In the genomic region with DNA sequence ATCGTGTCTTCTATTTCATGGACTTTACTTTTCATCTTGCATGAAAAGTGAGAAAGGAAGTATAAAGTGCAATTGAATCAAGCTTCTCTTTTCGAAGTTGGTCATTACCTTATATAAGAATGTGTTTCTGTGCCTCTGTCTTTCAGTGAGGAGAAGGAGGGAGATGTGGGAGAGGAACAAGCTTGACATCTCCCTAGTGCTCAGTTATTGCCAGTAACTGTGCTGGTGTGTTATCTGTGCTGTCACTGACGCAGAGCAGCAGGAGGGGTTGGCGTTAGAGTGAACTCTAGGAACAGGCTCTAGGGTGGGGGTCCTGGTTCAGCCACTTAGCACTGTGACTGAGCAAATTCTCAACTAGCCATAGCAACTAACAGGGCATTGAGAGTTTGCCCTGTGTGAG, we compare ENCODE assay signal across 11 cellular contexts. TPM values are rescaled to one million over a fixed set of nuclear protein-coding genes. Genes with fewer than 3 reads are reported as not detected.
DNase-seq lines count a peak whose midpoint lies in the region; ATAC-seq and TF ChIP-seq lines count a peak whose summit lies in the region.
"Had no signal": no experiment of that assay in that cellular context is flagged by ENCODE, and none has a peak within 500 bp of the region (broad histone marks: within the 10 kb centered on the region; RNA-seq: fewer than 3 reads in every experiment).

No MANE protein-coding gene starts in this region.

- intact Hi-C loops in testis (cut with DNase I; ENCODE audit: low total_unique reads) = no loop called here

- H3K4me1 Mint-ChIP-seq in natural killer cell treated with Interleukin-12 subunit alpha and Interleukin-12 subunit beta and Interleukin-15 and Interleukin-18, amount 100 ng/mL, for 72 hours (ENCODE audit: low read depth in 2 of 2) = no peaks in the 10 kb centered on the region
- H3K4me1 Mint-ChIP-seq: brain, mesothelial cell of epicardium had no signal

- ATAC-seq in GM19463 (IDR thresholded peaks at IDR 0.05; ENCODE audit: unreplicated experiment) (peak; percentile 13), HG03097 (IDR thresholded peaks at IDR 0.05; ENCODE audit: low FRiP score, unreplicated experiment) (peak; percentile 13)
- ATAC-seq in natural killer cell treated with Interleukin-12 subunit alpha and Interleukin-12 subunit beta and Interleukin-15 and Interleukin-18, amount 100 ng/mL, for 72 hours = no peak

- H3K9me3 ChIP-seq in esophagus (ENCODE audit: control insufficient read depth in 2 of 2, insufficient read depth in 1 of 2, low read depth in 1 of 2, low read length in 1 of 2) = peaks cover 0 to 4% of the 10 kb centered on the region in 2 donors
- no peaks in the 10 kb centered on the region for H3K9me3 ChIP-seq in testis
- no peaks in the 10 kb centered on the region for H3K9me3 ChIP-seq in BE2C

- H3K4me3 ChIP-seq in esophagus (ENCODE audit: low read depth in 1 of 2, low read length in 2 of 2) (no peak overlapping the region), testis (no peak overlapping the region), BE2C (ENCODE audit: low read depth, low read length) (no peak overlapping the region)
- H3K4me3 ChIP-seq: SK-N-MC had no signal

- H3K27me3 ChIP-seq in esophagus (ENCODE audit: control insufficient read depth in 1 of 2, insufficient read depth in 2 of 2, low read length in 2 of 2) = no peaks in the 10 kb centered on the region
- H3K27me3 ChIP-seq in testis = no peaks in the 10 kb centered on the region
- no peaks in the 10 kb centered on the region for H3K27me3 ChIP-seq in BE2C

- peaks cover 3% of the 10 kb centered on the region for H3K9me3 Mint-ChIP-seq in natural killer cell treated with Interleukin-12 subunit alpha and Interleukin-12 subunit beta and Interleukin-15 and Interleukin-18, amount 100 ng/mL, for 72 hours

- H3K4me3 Mint-ChIP-seq in natural killer cell treated with Interleukin-12 subunit alpha and Interleukin-12 subunit beta and Interleukin-15 and Interleukin-18, amount 100 ng/mL, for 72 hours = no peak overlapping the region
- H3K4me3 Mint-ChIP-seq: brain, mesothelial cell of epicardium had no signal

- WGBS in esophagus, 2 donors = 60 to 63% methylated on average over 4 of the region's 4 CpGs
- 54 to 70% methylated on average over 4 of the region's 4 CpGs for WGBS in testis, 2 donors

- no peaks in the 10 kb centered on the region for H3K36me3 ChIP-seq in esophagus (ENCODE audit: control insufficient read depth in 2 of 2, insufficient read depth in 2 of 2, low read length in 1 of 2)
- no peaks in the 10 kb centered on the region for H3K36me3 ChIP-seq in testis (ENCODE audit: low read depth, missing control alignments)
- no peaks in the 10 kb centered on the region for H3K36me3 ChIP-seq in BE2C

- in situ Hi-C loops in GM13976 (cut with MboI; ENCODE audit: low sequenced_read_pairs, unreplicated experiment) = no loop called here

- H3K27me3 Mint-ChIP-seq in natural killer cell treated with Interleukin-12 subunit alpha and Interleukin-12 subunit beta and Interleukin-15 and Interleukin-18, amount 100 ng/mL, for 72 hours = peaks cover 0 to 2% of the 10 kb centered on the region in 2 donors
- H3K27me3 Mint-ChIP-seq: brain had no signal

- TF ChIP-seq POLR2A in testis (IDR thresholded peaks at IDR 0.05) = no peak

- H3K4me1 ChIP-seq in esophagus (ENCODE audit: control insufficient read depth in 2 of 2, insufficient read depth in 2 of 2, low read length in 1 of 2) (peaks cover 0 to 3% of the 10 kb centered on the region in 2 donors), testis (no peaks in the 10 kb centered on the region), BE2C (no peaks in the 10 kb centered on the region)

- no peak overlapping the region for H3K27ac Mint-ChIP-seq in natural killer cell treated with Interleukin-12 subunit alpha and Interleukin-12 subunit beta and Interleukin-15 and Interleukin-18, amount 100 ng/mL, for 72 hours
- H3K27ac Mint-ChIP-seq: mesothelial cell of epicardium had no signal

- H3K27ac ChIP-seq in esophagus (ENCODE audit: low read depth in 2 of 2, low read length in 1 of 2) (peak overlapping the region; percentile 52 to 61), testis (no peak overlapping the region)
- H3K27ac ChIP-seq: SK-N-MC had no signal

- DNase-seq in testis (peak; percentile 16), BE2C (no peak), GM13976 (ENCODE audit: low spot score) (no peak)
- DNase-seq in natural killer cell treated with Interleukin-12 subunit alpha and Interleukin-12 subunit beta and Interleukin-15 and Interleukin-18, amount 100 ng/mL, for 72 hours (ENCODE audit: low spot score) = no peak
- DNase-seq: NCI-H2171 had no signal

- no peaks in the 10 kb centered on the region for H3K36me3 Mint-ChIP-seq in natural killer cell treated with Interleukin-12 subunit alpha and Interleukin-12 subunit beta and Interleukin-15 and Interleukin-18, amount 100 ng/mL, for 72 hours
- H3K36me3 Mint-ChIP-seq: brain, mesothelial cell of epicardium had no signal

- TF ChIP-seq CTCF in testis (IDR thresholded peaks at IDR 0.05) = no peak
- TF ChIP-seq CTCF in BE2C (IDR thresholded peaks at IDR 0.05; ENCODE audit: low read depth, low read length) = no peak
- no peak for TF ChIP-seq CTCF in GM13976 (IDR thresholded peaks at IDR 0.05; ENCODE audit: borderline replicate concordance, control extremely low read depth, extremely low read depth, insufficient read depth, missing control alignments)

RNA-seq across cellular contexts. Expression of gene TBC1D9, which starts 34.0 kb away (rescaled TPM):
- 1 to 10 TPM; 3.3 to 6.3 TPM for polyA plus RNA-seq in esophagus
- total RNA-seq in testis = 10 to 100 TPM in 1 of 2 donors, 1 to 10 TPM in 1; 9.8 to 13.1 TPM
- polyA plus RNA-seq in testis (ENCODE audit: insufficient read depth, low read depth, low replicate concordance) = 8.6 TPM
- under 1 TPM; 0.05 to 0.33 TPM for total RNA-seq in natural killer cell treated with Interleukin-12 subunit alpha and Interleukin-12 subunit beta and Interleukin-15 and Interleukin-18, amount 100 ng/mL, for 72 hours
- polyA plus RNA-seq in BE2C (2012; ENCODE audit: insufficient read depth, insufficient read length, low read depth) = 12.7 TPM

Comparison
In these comparisons a context has a peak if more than half of its experiments do, and no peak if none do; other contexts are left out.
1. ATAC-seq: peak in GM19463 (single experiment) and HG03097 (single experiment); none in natural killer cell treated with Interleukin-12 subunit alpha and Interleukin-12 subunit beta and Interleukin-15 and Interleukin-18, amount 100 ng/mL, for 72 hours (0 of 2).
2. H3K27ac ChIP-seq: peak in esophagus (2 of 2); none in testis (0 of 2).
3. RNA of gene TBC1D9, which starts 34.0 kb away (total RNA-seq): 9.8 to 13.1 TPM in testis; 0.05 to 0.33 TPM in natural killer cell treated with Interleukin-12 subunit alpha and Interleukin-12 subunit beta and Interleukin-15 and Interleukin-18, amount 100 ng/mL, for 72 hours; every median in the first group is over 4 times any median in the second.